In genomic region chr12:115944392-115944742, GRCh38 we compare ENCODE assay signal across 31 cellular contexts.
"Had no signal": no experiment of that assay in that cellular context is flagged by ENCODE, and none has a peak within 500 bp of the region (broad histone marks: within the 10 kb centered on the region; RNA-seq: fewer than 3 reads in every experiment).

No MANE protein-coding gene starts in this region.

- H3K9me3 ChIP-seq: ascending aorta had no signal

- H3K4me1 Mint-ChIP-seq: activated B cell treated with CpG ODN at 0.5 μM for 24 hours; activated CD4-positive, alpha-beta T cell treated with anti-CD3 and anti-CD28 coated beads, Interleukin-2, amount 10 ng/mL, durations not matched to agents 24 days and 14 days; activated naive CD8-positive, alpha-beta T cell treated with anti-CD3 and anti-CD28 coated beads for 36 hours; activated T-helper 17 cell treated with anti-CD3 and anti-CD28 coated beads, Interleukin-2, amount 50 U/mL, for 72 hours; brain; central memory CD8-positive, alpha-beta T cell; T-cell; T-helper 17 cell had no signal

- H3K27ac ChIP-seq: ascending aorta, cardiac muscle cell, VCaP had no signal

- ATAC-seq: activated CD8-positive, alpha-beta T cell treated with anti-CD3 and anti-CD28 coated beads for 36 hours; activated naive CD4-positive, alpha-beta T cell treated with anti-CD3 and anti-CD28 coated beads, Interleukin-2, amount 50 U/mL, for 72 hours; activated T-cell treated with anti-CD3 and anti-CD28 coated beads, Interleukin-2, amount 50 U/mL, for 4 hours; activated T-cell treated with anti-CD3 and anti-CD28 coated beads, Interleukin-2, amount 50 U/mL, for 72 hours; activated T-helper 17 cell treated with anti-CD3 and anti-CD28 coated beads, Interleukin-2, amount 50 U/mL, for 72 hours; T-cell; T-helper 17 cell had no signal

- H3K36me3 ChIP-seq: ascending aorta, cardiac muscle cell had no signal

- H3K27ac Mint-ChIP-seq: activated B cell treated with CpG ODN at 0.5 μM for 24 hours; activated CD4-positive, alpha-beta memory T cell treated with anti-CD3 and anti-CD28 coated beads for 36 hours; activated CD4-positive, alpha-beta T cell treated with anti-CD3 and anti-CD28 coated beads, Interleukin-2, amount 10 ng/mL, durations not matched to agents 24 days and 14 days; activated CD8-positive, alpha-beta T cell treated with anti-CD3 and anti-CD28 coated beads for 36 hours; activated naive CD4-positive, alpha-beta T cell treated with anti-CD3 and anti-CD28 coated beads for 36 hours; activated naive CD4-positive, alpha-beta T cell treated with anti-CD3 and anti-CD28 coated beads, Interleukin-2, amount 50 U/mL, for 72 hours; activated naive CD8-positive, alpha-beta T cell treated with anti-CD3 and anti-CD28 coated beads for 36 hours; activated T-cell treated with anti-CD3 and anti-CD28 coated beads, Interleukin-2, amount 50 U/mL, for 72 hours; activated T-helper 1 cell treated with anti-CD3 and anti-CD28 coated beads, Interleukin-12 subunit alpha, Interleukin-12 subunit beta, Interleukin-2, Interleukin-4 antibody, amounts not matched to agents 30 ng/mL and 10 ng/mL and 1 ng/mL, durations not matched to agents 14 hours and 24 hours and 36 hours; activated T-helper 17 cell treated with anti-CD3 and anti-CD28 coated beads, Interleukin-2, amount 50 U/mL, for 72 hours; T-cell; T-helper 17 cell had no signal

- H3K27me3 ChIP-seq: ascending aorta, cardiac muscle cell had no signal

- H3K4me3 Mint-ChIP-seq: activated B cell treated with CpG ODN at 0.5 μM for 24 hours; activated CD4-positive, alpha-beta memory T cell treated with anti-CD3 and anti-CD28 coated beads for 36 hours; activated CD4-positive, alpha-beta T cell treated with anti-CD3 and anti-CD28 coated beads, Interleukin-2, amount 10 ng/mL, durations not matched to agents 24 days and 14 days; activated CD8-positive, alpha-beta T cell treated with anti-CD3 and anti-CD28 coated beads for 36 hours; activated naive CD4-positive, alpha-beta T cell treated with anti-CD3 and anti-CD28 coated beads for 36 hours; activated naive CD8-positive, alpha-beta T cell treated with anti-CD3 and anti-CD28 coated beads for 36 hours; activated T-cell treated with anti-CD3 and anti-CD28 coated beads, Interleukin-2, amount 50 U/mL, for 4 hours; activated T-cell treated with anti-CD3 and anti-CD28 coated beads, Interleukin-2, amount 50 U/mL, for 72 hours; activated T-helper 1 cell treated with anti-CD3 and anti-CD28 coated beads, Interleukin-12 subunit alpha, Interleukin-12 subunit beta, Interleukin-2, Interleukin-4 antibody, amounts not matched to agents 30 ng/mL and 10 ng/mL and 1 ng/mL, durations not matched to agents 14 hours and 24 hours and 36 hours; activated T-helper 17 cell treated with anti-CD3 and anti-CD28 coated beads, Interleukin-2, amount 50 U/mL, for 72 hours; brain; central memory CD8-positive, alpha-beta T cell; T-cell; T-helper 17 cell had no signal

- H3K27me3 Mint-ChIP-seq: activated CD4-positive, alpha-beta memory T cell treated with anti-CD3 and anti-CD28 coated beads for 36 hours; activated CD4-positive, alpha-beta T cell treated with anti-CD3 and anti-CD28 coated beads, Interleukin-2, amount 10 ng/mL, durations not matched to agents 24 days and 14 days had no signal

- H3K9me3 Mint-ChIP-seq: activated B cell treated with CpG ODN at 0.5 μM for 24 hours; activated CD4-positive, alpha-beta memory T cell treated with anti-CD3 and anti-CD28 coated beads for 36 hours; activated CD4-positive, alpha-beta T cell treated with anti-CD3 and anti-CD28 coated beads, Interleukin-2, amount 10 ng/mL, durations not matched to agents 24 days and 14 days; activated CD8-positive, alpha-beta T cell treated with anti-CD3 and anti-CD28 coated beads for 36 hours; activated naive CD4-positive, alpha-beta T cell treated with anti-CD3 and anti-CD28 coated beads for 36 hours; activated naive CD8-positive, alpha-beta T cell treated with anti-CD3 and anti-CD28 coated beads for 36 hours; activated T-cell treated with anti-CD3 and anti-CD28 coated beads, Interleukin-2, amount 50 U/mL, for 4 hours; activated T-helper 1 cell treated with anti-CD3 and anti-CD28 coated beads, Interleukin-12 subunit alpha, Interleukin-12 subunit beta, Interleukin-2, Interleukin-4 antibody, amounts not matched to agents 30 ng/mL and 10 ng/mL and 1 ng/mL, durations not matched to agents 14 hours and 24 hours and 36 hours; T-cell had no signal

- FAIRE-seq: bronchial epithelial cell, TTC549 had no signal

- DNase-seq: activated B cell treated with CpG ODN at 0.5 μM for 24 hours; activated CD4-positive, alpha-beta memory T cell treated with anti-CD3 and anti-CD28 coated beads for 36 hours; activated CD4-positive, alpha-beta T cell treated with anti-CD3 and anti-CD28 coated beads for 4 hours; activated CD4-positive, alpha-beta T cell treated with anti-CD3 and anti-CD28 coated beads, Interleukin-2, amount 10 ng/mL, durations not matched to agents 24 days and 14 days; activated CD4-positive, alpha-beta T cell treated with anti-CD3 and anti-CD28 coated beads, Interleukin-2, amount 50 U/mL, for 1 hour; activated CD4-positive, alpha-beta T cell treated with anti-CD3 and anti-CD28 coated beads, Interleukin-2, amount 50 U/mL, for 4 hours; activated CD4-positive, CD25-positive, alpha-beta regulatory T cell treated with anti-CD3 and anti-CD28 coated beads, Interleukin-2, amount 50 U/mL, for 72 hours; activated CD8-positive, alpha-beta memory T cell treated with anti-CD3 and anti-CD28 coated beads, Interleukin-2, amount 50 U/mL, for 4 hours; activated CD8-positive, alpha-beta T cell treated with anti-CD3 and anti-CD28 coated beads for 36 hours; activated effector memory CD4-positive, alpha-beta T cell treated with anti-CD3 and anti-CD28 coated beads, Interleukin-2, amount 50 U/mL, for 16 hours; activated gamma-delta T cell treated with Interleukin-2 at 50 U/mL for 16 hours; activated naive CD4-positive, alpha-beta T cell; activated naive CD4-positive, alpha-beta T cell treated with anti-CD3 and anti-CD28 coated beads for 36 hours; activated naive CD4-positive, alpha-beta T cell treated with anti-CD3 and anti-CD28 coated beads, Interleukin-2, amount 50 U/mL, for 16 hours; activated naive CD8-positive, alpha-beta T cell treated with anti-CD3 and anti-CD28 coated beads for 36 hours; activated T-cell treated with anti-CD3 and anti-CD28 coated beads for 4 hours; activated T-cell treated with anti-CD3 and anti-CD28 coated beads, Interleukin-2, amount 50 U/mL, for 1 hour; activated T-cell treated with anti-CD3 and anti-CD28 coated beads, Interleukin-2, amount 50 U/mL, for 4 hours; activated T-cell treated with anti-CD3 and anti-CD28 coated beads, Interleukin-2, amount 50 U/mL, for 72 hours; T-cell; T-helper 17 cell had no signal

- H3K36me3 Mint-ChIP-seq: activated CD4-positive, alpha-beta memory T cell treated with anti-CD3 and anti-CD28 coated beads for 36 hours; activated naive CD8-positive, alpha-beta T cell treated with anti-CD3 and anti-CD28 coated beads for 36 hours; T-cell had no signal

- H3K4me1 ChIP-seq: ascending aorta had no signal

- H3K4me3 ChIP-seq: ascending aorta, cardiac muscle cell had no signal
